5 cellular contexts compared by ENCODE assay signal in genomic region chr5:160457255-160457654, GRCh38.
"Had no signal": no experiment of that assay in that cellular context is flagged by ENCODE, and none has a peak within 500 bp of the region (broad histone marks: within the 10 kb centered on the region; RNA-seq: fewer than 3 reads in every experiment).

No MANE protein-coding gene starts in this region.

- H3K4me3 ChIP-seq: GM23338 had no signal

- H3K27ac ChIP-seq: HL-60 had no signal

- DNase-seq: H9, HCEC 1CT had no signal

- ATAC-seq: GM23338, HepG2 had no signal
